ENCODE assay signal across 11 cellular contexts in genomic region chr5:134547579-134547978, GRCh38. TPM values are rescaled to one million over a fixed set of nuclear protein-coding genes. Genes with fewer than 3 reads are reported as not detected.
DNase-seq lines count a peak whose midpoint lies in the region; ATAC-seq and TF ChIP-seq lines count a peak whose summit lies in the region.
"Had no signal": no experiment of that assay in that cellular context is flagged by ENCODE, and none has a peak within 500 bp of the region (broad histone marks: within the 10 kb centered on the region; RNA-seq: fewer than 3 reads in every experiment).

No MANE protein-coding gene starts in this region.

- peak overlapping the region; percentile 97 for H3K27ac ChIP-seq in BLaER1
- peak overlapping the region; percentile 35 for H3K27ac ChIP-seq in naive thymus-derived CD4-positive, alpha-beta T cell (ENCODE audit: low read depth, low read length)

- H4K20me1 ChIP-seq in BLaER1: no peaks in the 10 kb centered on the region
- peaks cover 3% of the 10 kb centered on the region for H4K20me1 ChIP-seq in Loucy (ENCODE audit: insufficient read depth, low read length, poor library complexity, severe bottlenecking)

- H3K27me3 ChIP-seq in BLaER1: no peaks in the 10 kb centered on the region
- H3K27me3 ChIP-seq in Loucy (ENCODE audit: insufficient read depth, low read length, poor library complexity, severe bottlenecking): no peaks in the 10 kb centered on the region
- no peaks in the 10 kb centered on the region for H3K27me3 ChIP-seq in naive thymus-derived CD4-positive, alpha-beta T cell (ENCODE audit: control insufficient read depth in 2 of 2, insufficient read depth in 2 of 2, low read length in 2 of 2)
- H3K27me3 ChIP-seq: esophagus squamous epithelium, Peyer's patch had no signal

- H3K4me2 ChIP-seq in BLaER1 (peak overlapping the region; percentile 91), Loucy (ENCODE audit: low read depth, low read length, poor library complexity, severe bottlenecking) (peak overlapping the region; percentile 85)

- no peak overlapping the region for H3K4me3 Mint-ChIP-seq in naive thymus-derived CD4-positive, alpha-beta T cell

- H3K79me2 ChIP-seq in Loucy (ENCODE audit: insufficient read depth, low read length): peaks cover 59% of the 10 kb centered on the region

- DNase-seq in cerebellum (ENCODE audit: low spot score) (peak; percentile 28), GM19240 (ENCODE audit: insufficient read length, low spot score) (no peak), NCI-H1092 (lab: John Stamatoyannopoulos, UW) (no peak), mesenteric fat pad (ENCODE audit: low spot score) (no peak)
- no peak for DNase-seq in naive thymus-derived CD4-positive, alpha-beta T cell
- DNase-seq in stimulated activated CD4-positive, alpha-beta T cell treated with anti-CD3 and anti-CD28 coated beads, Interleukin-4, amount 100 ng/mL, for 24 hours: no peak
- DNase-seq: esophagus squamous epithelium, GOT3 had no signal

- CTCF ChIA-PET in naive thymus-derived CD4-positive, alpha-beta T cell (lab: Charles Lee): interaction anchor here (0.6 kb wide), 1 partner anchor 527 kb away, joined by 5 read pairs; no protein-coding TSS in a partner anchor

- peaks cover 17% of the 10 kb centered on the region for H3F3A ChIP-seq in Loucy (ENCODE audit: low read depth)

- H3K4me1 Mint-ChIP-seq in naive thymus-derived CD4-positive, alpha-beta T cell: peaks cover 31 to 80% (median 65%) of the 10 kb centered on the region in 7 donors

- H3K4me1 ChIP-seq in BLaER1: peaks cover 100% of the 10 kb centered on the region
- H3K4me1 ChIP-seq in Loucy (ENCODE audit: insufficient read depth, low read length, poor library complexity, severe bottlenecking): peaks cover 35% of the 10 kb centered on the region
- H3K4me1 ChIP-seq in naive thymus-derived CD4-positive, alpha-beta T cell (ENCODE audit: control insufficient read depth in 2 of 2, insufficient read depth in 2 of 2, low read length in 2 of 2): peaks cover 30 to 32% of the 10 kb centered on the region in 2 donors

- intact Hi-C loops in naive thymus-derived CD4-positive, alpha-beta T cell (cut with micrococcal nuclease): no loop called here

- TF ChIP-seq CTCF in Loucy (conservative IDR thresholded peaks at IDR 0.05; ENCODE audit: low read length): no peak

- ATAC-seq in naive thymus-derived CD4-positive, alpha-beta T cell: no peak

- H3K27me3 Mint-ChIP-seq in naive thymus-derived CD4-positive, alpha-beta T cell: no peaks in the 10 kb centered on the region

- no peaks in the 10 kb centered on the region for H3K9me3 Mint-ChIP-seq in naive thymus-derived CD4-positive, alpha-beta T cell

- no peak overlapping the region for H2AFZ ChIP-seq in Loucy (ENCODE audit: low read length)

- H3K4me3 ChIP-seq in BLaER1 (no peak overlapping the region), Loucy (ENCODE audit: low read length, poor library complexity, severe bottlenecking) (no peak overlapping the region)
- H3K4me3 ChIP-seq in naive thymus-derived CD4-positive, alpha-beta T cell (ENCODE audit: low read length): no peak overlapping the region
- H3K4me3 ChIP-seq: esophagus squamous epithelium, Peyer's patch had no signal

- H3K27ac Mint-ChIP-seq in naive thymus-derived CD4-positive, alpha-beta T cell: peak overlapping the region in 6 of 9 donors; percentile 34 to 85 (median 58)

- H3K9ac ChIP-seq in BLaER1: 0 out of 2 replicates have a peak overlapping the region, but pooled peaks have one; percentile 86
- peak overlapping the region; percentile 50 for H3K9ac ChIP-seq in Loucy (ENCODE audit: low read depth, low read length, poor library complexity, severe bottlenecking)

- H3K36me3 ChIP-seq in BLaER1 (peaks cover 29% of the 10 kb centered on the region), Loucy (ENCODE audit: insufficient read depth, low read length) (peaks cover 7% of the 10 kb centered on the region; the same call in 1 of the 2 replicates)
- H3K36me3 ChIP-seq in naive thymus-derived CD4-positive, alpha-beta T cell (ENCODE audit: control insufficient read depth in 2 of 3, insufficient read depth in 3 of 3, low read length in 3 of 3): peaks cover 21 to 65% (median 26%) of the 10 kb centered on the region in 3 experiments

- H3K9me2 ChIP-seq in Loucy (replicated peaks; ENCODE audit: low read depth, low read length): no peaks in the 10 kb centered on the region

- H3K9me3 ChIP-seq in BLaER1: no peaks in the 10 kb centered on the region
- no peaks in the 10 kb centered on the region for H3K9me3 ChIP-seq in Loucy (ENCODE audit: insufficient read depth, low read depth, low read length)
- H3K9me3 ChIP-seq in naive thymus-derived CD4-positive, alpha-beta T cell (ENCODE audit: control insufficient read depth in 2 of 3, low read length in 3 of 3): no peaks in the 10 kb centered on the region
- H3K9me3 ChIP-seq: esophagus squamous epithelium, Peyer's patch had no signal

- peaks cover 0 to 20% (median 7%) of the 10 kb centered on the region in 5 donors for H3K36me3 Mint-ChIP-seq in naive thymus-derived CD4-positive, alpha-beta T cell

- POLR2A ChIA-PET in naive thymus-derived CD4-positive, alpha-beta T cell (lab: Charles Lee): interaction anchor here (0.6 to 1.3 kb wide), 5 partner anchors 20 to 484 kb away, joined by 3 to 4 read pairs (median 3); partner anchors contain the start of gene CDKN2AIPNL

RNA-seq across cellular contexts. Expression of gene JADE2, which starts 22.1 kb away (rescaled TPM):
- total RNA-seq in cerebellum (4.5 TPM), mesenteric fat pad (31.6 TPM)
- total RNA-seq in naive thymus-derived CD4-positive, alpha-beta T cell: 100 to 1,000 TPM in 4 of 5 experiments, 10 to 100 TPM in 1; 99.0 to 271 (median 153) TPM
- 10 to 100 TPM; 29.8 to 55.7 TPM for polyA plus RNA-seq in naive thymus-derived CD4-positive, alpha-beta T cell
